ENCODE assay signal across 1 cellular context in the genomic region with DNA sequence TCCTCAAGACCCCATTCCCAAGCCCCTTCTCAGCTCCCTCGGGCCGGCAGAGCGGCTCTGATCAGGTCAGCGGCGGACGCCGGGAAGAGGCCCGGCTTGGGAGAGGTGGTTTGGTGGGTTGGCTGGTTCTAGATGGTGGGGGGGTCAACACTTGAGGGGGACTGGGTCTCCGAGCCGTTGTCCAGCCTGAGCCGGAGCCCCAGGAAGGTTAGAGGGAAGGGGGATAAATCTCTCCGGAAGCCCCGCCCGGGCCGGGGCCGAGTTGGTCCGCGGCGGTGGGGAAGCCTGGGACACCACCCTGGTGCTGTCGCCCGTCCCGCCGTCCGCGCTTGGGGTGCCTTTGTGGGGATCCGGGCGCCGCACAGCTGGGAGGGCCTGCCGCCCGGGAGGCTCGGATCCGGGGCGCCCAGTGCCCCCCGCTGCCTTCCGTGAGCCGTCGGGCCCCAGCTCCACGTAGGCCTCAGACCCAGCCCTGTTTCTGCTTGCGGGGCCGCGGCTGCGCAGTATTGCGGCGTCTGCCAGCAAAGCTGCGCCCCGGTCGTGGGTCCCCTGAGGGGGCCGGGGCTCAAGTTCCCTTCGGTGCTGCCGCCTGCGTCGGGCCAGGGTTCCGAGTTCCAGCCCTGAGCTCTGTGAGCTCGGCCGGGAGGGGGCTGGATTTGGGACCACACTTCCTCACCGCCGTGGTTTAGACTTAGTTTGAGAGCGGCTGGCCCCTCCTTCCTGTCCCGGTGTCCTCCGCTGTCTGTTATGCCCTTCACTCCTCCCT.
A peak's percentile ranks its signal among the peaks of the same experiment; 100 is the strongest.
TF ChIP-seq lines count a peak whose summit lies in the region.

No MANE protein-coding gene starts in this region.

TF ChIP-seq in HepG2, 621 proteins besides CTCF, POLR2A, EP300 and RAD21 (continued from another document and continues in another):
- TF ChIP-seq, protein P1, sequence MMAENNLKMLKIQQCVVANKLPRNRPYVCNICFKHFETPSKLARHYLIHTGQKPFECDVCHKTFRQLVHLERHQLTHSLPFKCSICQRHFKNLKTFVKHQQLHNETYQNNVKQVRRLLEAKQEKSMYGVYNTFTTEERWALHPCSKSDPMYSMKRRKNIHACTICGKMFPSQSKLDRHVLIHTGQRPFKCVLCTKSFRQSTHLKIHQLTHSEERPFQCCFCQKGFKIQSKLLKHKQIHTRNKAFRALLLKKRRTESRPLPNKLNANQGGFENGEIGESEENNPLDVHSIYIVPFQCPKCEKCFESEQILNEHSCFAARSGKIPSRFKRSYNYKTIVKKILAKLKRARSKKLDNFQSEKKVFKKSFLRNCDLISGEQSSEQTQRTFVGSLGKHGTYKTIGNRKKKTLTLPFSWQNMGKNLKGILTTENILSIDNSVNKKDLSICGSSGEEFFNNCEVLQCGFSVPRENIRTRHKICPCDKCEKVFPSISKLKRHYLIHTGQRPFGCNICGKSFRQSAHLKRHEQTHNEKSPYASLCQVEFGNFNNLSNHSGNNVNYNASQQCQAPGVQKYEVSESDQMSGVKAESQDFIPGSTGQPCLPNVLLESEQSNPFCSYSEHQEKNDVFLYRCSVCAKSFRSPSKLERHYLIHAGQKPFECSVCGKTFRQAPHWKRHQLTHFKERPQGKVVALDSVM (CRISPR knock-in tag; IDR thresholded peaks at IDR 0.05) = no peak
- TF ChIP-seq RORA (CRISPR knock-in tag; IDR thresholded peaks at IDR 0.05) (no peak), ZNF589 (CRISPR knock-in tag; conservative IDR thresholded peaks at IDR 0.05) (0 out of 2 replicates have a peak, but pooled peaks have one; percentile 24), ZBTB1 (CRISPR knock-in tag; IDR thresholded peaks at IDR 0.05; ENCODE audit: borderline replicate concordance) (no peak), GTF2F1 (IDR thresholded peaks at IDR 0.05; ENCODE audit: low read length) (no peak), PHF20 (CRISPR knock-in tag; IDR thresholded peaks at IDR 0.05) (no peak), JARID2 (CRISPR knock-in tag; IDR thresholded peaks at IDR 0.05; ENCODE audit: insufficient replicate concordance) (no peak), ZNF12 (CRISPR knock-in tag; IDR thresholded peaks at IDR 0.05) (no peak), MXI1 (IDR thresholded peaks at IDR 0.05; ENCODE audit: borderline replicate concordance, low read depth, low read length) (peak; percentile 26; the same call in 1 of the 3 replicates), SIX1 (CRISPR knock-in tag; IDR thresholded peaks at IDR 0.05; ENCODE audit: borderline replicate concordance) (no peak), RBFOX2 (IDR thresholded peaks at IDR 0.05; ENCODE audit: low read depth, low read length) (peak; percentile 92), ZSCAN25 (CRISPR knock-in tag; IDR thresholded peaks at IDR 0.05) (no peak), IRX3 (CRISPR knock-in tag; IDR thresholded peaks at IDR 0.05; ENCODE audit: borderline replicate concordance, low read depth) (no peak; the same call in 1 of the 2 replicates), NCOR1 (IDR thresholded peaks at IDR 0.05; ENCODE audit: borderline replicate concordance, low read length) (no peak), ZNF709 (CRISPR knock-in tag; IDR thresholded peaks at IDR 0.05) (no peak; the same call in 1 of the 2 replicates), MED1 (CRISPR knock-in tag; IDR thresholded peaks at IDR 0.05) (peak; percentile 11; the same call in 1 of the 2 replicates), MED8 (CRISPR knock-in tag; IDR thresholded peaks at IDR 0.05; ENCODE audit: insufficient replicate concordance) (no peak), GLI4 (CRISPR knock-in tag; IDR thresholded peaks at IDR 0.05; ENCODE audit: borderline replicate concordance) (0 out of 2 replicates have a peak, but pooled peaks have one; percentile 74), ZFX (CRISPR knock-in tag; IDR thresholded peaks at IDR 0.05; ENCODE audit: low read depth) (peak; percentile 97), ZNF543 (CRISPR knock-in tag; IDR thresholded peaks at IDR 0.05) (peak; percentile 54; the same call in 1 of the 2 replicates), ZNF30 (CRISPR knock-in tag; IDR thresholded peaks at IDR 0.05) (no peak), SMC3 (IDR thresholded peaks at IDR 0.05; ENCODE audit: low read length) (no peak), ARID2 (CRISPR knock-in tag; IDR thresholded peaks at IDR 0.05; ENCODE audit: borderline replicate concordance) (no peak), ZNF121 (CRISPR knock-in tag; IDR thresholded peaks at IDR 0.05) (0 out of 2 replicates have a peak, but pooled peaks have one; percentile 8)
- TF ChIP-seq, protein P2, sequence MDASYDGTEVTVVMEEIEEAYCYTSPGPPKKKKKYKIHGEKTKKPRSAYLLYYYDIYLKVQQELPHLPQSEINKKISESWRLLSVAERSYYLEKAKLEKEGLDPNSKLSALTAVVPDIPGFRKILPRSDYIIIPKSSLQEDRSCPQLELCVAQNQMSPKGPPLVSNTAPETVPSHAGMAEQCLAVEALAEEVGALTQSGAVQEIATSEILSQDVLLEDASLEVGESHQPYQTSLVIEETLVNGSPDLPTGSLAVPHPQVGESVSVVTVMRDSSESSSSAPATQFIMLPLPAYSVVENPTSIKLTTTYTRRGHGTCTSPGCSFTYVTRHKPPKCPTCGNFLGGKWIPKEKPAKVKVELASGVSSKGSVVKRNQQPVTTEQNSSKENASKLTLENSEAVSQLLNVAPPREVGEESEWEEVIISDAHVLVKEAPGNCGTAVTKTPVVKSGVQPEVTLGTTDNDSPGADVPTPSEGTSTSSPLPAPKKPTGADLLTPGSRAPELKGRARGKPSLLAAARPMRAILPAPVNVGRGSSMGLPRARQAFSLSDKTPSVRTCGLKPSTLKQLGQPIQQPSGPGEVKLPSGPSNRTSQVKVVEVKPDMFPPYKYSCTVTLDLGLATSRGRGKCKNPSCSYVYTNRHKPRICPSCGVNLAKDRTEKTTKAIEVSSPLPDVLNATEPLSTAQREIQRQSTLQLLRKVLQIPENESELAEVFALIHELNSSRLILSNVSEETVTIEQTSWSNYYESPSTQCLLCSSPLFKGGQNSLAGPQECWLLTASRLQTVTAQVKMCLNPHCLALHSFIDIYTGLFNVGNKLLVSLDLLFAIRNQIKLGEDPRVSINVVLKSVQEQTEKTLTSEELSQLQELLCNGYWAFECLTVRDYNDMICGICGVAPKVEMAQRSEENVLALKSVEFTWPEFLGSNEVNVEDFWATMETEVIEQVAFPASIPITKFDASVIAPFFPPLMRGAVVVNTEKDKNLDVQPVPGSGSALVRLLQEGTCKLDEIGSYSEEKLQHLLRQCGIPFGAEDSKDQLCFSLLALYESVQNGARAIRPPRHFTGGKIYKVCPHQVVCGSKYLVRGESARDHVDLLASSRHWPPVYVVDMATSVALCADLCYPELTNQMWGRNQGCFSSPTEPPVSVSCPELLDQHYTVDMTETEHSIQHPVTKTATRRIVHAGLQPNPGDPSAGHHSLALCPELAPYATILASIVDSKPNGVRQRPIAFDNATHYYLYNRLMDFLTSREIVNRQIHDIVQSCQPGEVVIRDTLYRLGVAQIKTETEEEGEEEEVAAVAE (CRISPR knock-in tag; IDR thresholded peaks at IDR 0.05; ENCODE audit: borderline replicate concordance) = no peak
- TF ChIP-seq, protein P3, sequence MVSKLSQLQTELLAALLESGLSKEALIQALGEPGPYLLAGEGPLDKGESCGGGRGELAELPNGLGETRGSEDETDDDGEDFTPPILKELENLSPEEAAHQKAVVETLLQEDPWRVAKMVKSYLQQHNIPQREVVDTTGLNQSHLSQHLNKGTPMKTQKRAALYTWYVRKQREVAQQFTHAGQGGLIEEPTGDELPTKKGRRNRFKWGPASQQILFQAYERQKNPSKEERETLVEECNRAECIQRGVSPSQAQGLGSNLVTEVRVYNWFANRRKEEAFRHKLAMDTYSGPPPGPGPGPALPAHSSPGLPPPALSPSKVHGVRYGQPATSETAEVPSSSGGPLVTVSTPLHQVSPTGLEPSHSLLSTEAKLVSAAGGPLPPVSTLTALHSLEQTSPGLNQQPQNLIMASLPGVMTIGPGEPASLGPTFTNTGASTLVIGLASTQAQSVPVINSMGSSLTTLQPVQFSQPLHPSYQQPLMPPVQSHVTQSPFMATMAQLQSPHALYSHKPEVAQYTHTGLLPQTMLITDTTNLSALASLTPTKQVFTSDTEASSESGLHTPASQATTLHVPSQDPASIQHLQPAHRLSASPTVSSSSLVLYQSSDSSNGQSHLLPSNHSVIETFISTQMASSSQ (IDR thresholded peaks at IDR 0.05; ENCODE audit: low read depth) = no peak
- TF ChIP-seq, protein P3 (CRISPR knock-in tag; IDR thresholded peaks at IDR 0.05; ENCODE audit: borderline replicate concordance) = no peak
- TF ChIP-seq, protein P4, sequence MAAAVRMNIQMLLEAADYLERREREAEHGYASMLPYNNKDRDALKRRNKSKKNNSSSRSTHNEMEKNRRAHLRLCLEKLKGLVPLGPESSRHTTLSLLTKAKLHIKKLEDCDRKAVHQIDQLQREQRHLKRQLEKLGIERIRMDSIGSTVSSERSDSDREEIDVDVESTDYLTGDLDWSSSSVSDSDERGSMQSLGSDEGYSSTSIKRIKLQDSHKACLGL (CRISPR knock-in tag; IDR thresholded peaks at IDR 0.05) = 0 out of 2 replicates have a peak, but pooled peaks have one; percentile 70
- TF ChIP-seq, protein P5, sequence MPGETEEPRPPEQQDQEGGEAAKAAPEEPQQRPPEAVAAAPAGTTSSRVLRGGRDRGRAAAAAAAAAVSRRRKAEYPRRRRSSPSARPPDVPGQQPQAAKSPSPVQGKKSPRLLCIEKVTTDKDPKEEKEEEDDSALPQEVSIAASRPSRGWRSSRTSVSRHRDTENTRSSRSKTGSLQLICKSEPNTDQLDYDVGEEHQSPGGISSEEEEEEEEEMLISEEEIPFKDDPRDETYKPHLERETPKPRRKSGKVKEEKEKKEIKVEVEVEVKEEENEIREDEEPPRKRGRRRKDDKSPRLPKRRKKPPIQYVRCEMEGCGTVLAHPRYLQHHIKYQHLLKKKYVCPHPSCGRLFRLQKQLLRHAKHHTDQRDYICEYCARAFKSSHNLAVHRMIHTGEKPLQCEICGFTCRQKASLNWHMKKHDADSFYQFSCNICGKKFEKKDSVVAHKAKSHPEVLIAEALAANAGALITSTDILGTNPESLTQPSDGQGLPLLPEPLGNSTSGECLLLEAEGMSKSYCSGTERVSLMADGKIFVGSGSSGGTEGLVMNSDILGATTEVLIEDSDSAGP (CRISPR knock-in tag; IDR thresholded peaks at IDR 0.05; ENCODE audit: borderline replicate concordance) = no peak; the same call in none of the 2 replicates
- TF ChIP-seq, protein P6, sequence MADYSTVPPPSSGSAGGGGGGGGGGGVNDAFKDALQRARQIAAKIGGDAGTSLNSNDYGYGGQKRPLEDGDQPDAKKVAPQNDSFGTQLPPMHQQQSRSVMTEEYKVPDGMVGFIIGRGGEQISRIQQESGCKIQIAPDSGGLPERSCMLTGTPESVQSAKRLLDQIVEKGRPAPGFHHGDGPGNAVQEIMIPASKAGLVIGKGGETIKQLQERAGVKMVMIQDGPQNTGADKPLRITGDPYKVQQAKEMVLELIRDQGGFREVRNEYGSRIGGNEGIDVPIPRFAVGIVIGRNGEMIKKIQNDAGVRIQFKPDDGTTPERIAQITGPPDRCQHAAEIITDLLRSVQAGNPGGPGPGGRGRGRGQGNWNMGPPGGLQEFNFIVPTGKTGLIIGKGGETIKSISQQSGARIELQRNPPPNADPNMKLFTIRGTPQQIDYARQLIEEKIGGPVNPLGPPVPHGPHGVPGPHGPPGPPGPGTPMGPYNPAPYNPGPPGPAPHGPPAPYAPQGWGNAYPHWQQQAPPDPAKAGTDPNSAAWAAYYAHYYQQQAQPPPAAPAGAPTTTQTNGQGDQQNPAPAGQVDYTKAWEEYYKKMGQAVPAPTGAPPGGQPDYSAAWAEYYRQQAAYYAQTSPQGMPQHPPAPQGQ (CRISPR knock-in tag; IDR thresholded peaks at IDR 0.05; ENCODE audit: borderline replicate concordance) = no peak
- TF ChIP-seq, protein P7, sequence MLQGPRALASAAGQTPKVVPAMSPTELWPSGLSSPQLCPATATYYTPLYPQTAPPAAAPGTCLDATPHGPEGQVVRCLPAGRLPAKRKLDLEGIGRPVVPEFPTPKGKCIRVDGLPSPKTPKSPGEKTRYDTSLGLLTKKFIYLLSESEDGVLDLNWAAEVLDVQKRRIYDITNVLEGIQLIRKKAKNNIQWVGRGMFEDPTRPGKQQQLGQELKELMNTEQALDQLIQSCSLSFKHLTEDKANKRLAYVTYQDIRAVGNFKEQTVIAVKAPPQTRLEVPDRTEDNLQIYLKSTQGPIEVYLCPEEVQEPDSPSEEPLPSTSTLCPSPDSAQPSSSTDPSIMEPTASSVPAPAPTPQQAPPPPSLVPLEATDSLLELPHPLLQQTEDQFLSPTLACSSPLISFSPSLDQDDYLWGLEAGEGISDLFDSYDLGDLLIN (CRISPR knock-in tag; IDR thresholded peaks at IDR 0.05; ENCODE audit: borderline replicate concordance) = no peak
- TF ChIP-seq, protein P8, sequence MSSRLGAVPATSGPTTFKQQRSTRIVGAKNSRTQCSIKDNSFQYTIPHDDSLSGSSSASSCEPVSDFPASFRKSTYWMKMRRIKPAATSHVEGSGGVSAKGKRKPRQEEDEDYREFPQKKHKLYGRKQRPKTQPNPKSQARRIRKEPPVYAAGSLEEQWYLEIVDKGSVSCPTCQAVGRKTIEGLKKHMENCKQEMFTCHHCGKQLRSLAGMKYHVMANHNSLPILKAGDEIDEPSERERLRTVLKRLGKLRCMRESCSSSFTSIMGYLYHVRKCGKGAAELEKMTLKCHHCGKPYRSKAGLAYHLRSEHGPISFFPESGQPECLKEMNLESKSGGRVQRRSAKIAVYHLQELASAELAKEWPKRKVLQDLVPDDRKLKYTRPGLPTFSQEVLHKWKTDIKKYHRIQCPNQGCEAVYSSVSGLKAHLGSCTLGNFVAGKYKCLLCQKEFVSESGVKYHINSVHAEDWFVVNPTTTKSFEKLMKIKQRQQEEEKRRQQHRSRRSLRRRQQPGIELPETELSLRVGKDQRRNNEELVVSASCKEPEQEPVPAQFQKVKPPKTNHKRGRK (CRISPR knock-in tag; IDR thresholded peaks at IDR 0.05) = no peak
- TF ChIP-seq, protein P9, sequence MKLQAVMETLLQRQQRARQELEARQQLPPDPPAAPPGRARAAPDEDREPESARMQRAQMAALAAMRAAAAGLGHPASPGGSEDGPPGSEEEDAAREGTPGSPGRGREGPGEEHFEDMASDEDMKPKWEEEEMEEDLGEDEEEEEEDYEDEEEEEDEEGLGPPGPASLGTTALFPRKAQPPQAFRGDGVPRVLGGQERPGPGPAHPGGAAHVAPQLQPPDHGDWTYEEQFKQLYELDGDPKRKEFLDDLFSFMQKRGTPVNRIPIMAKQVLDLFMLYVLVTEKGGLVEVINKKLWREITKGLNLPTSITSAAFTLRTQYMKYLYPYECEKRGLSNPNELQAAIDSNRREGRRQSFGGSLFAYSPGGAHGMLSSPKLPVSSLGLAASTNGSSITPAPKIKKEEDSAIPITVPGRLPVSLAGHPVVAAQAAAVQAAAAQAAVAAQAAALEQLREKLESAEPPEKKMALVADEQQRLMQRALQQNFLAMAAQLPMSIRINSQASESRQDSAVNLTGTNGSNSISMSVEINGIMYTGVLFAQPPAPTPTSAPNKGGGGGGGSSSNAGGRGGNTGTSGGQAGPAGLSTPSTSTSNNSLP (IDR thresholded peaks at IDR 0.05; ENCODE audit: low read depth, low read length) = no peak
- TF ChIP-seq, protein P10, sequence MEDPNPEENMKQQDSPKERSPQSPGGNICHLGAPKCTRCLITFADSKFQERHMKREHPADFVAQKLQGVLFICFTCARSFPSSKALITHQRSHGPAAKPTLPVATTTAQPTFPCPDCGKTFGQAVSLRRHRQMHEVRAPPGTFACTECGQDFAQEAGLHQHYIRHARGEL (CRISPR knock-in tag; IDR thresholded peaks at IDR 0.05) = no peak
